12 cellular contexts compared by ENCODE assay signal in the genomic region with DNA sequence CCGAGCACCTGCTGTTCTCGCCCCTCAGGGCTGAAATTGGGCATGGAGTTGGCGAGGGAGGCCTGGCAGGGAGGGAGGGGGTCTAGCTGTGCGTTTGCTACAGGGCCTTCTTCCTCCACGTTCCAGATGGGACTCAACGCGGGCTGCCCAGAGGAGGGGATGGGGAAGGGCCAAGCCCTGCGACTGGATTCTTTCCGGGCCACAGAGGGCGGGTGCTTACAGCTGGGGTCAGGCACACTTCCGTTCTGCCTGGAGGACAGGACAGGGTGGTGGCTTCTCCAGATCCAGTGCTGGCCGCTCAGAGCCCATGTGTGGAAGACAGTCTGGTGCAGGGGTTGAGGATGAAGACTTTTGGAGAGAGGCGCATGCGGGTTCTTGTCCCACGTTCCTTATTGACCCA.
DNase-seq lines count a peak whose midpoint lies in the region; ATAC-seq and TF ChIP-seq lines count a peak whose summit lies in the region.
"Had no signal": no experiment of that assay in that cellular context is flagged by ENCODE, and none has a peak within 500 bp of the region (broad histone marks: within the 10 kb centered on the region; RNA-seq: fewer than 3 reads in every experiment).

No MANE protein-coding gene starts in this region.

- H3K9me3 Mint-ChIP-seq in activated naive CD8-positive, alpha-beta T cell treated with anti-CD3 and anti-CD28 coated beads for 36 hours, result no peaks in the 10 kb centered on the region
- H3K9me3 Mint-ChIP-seq: HFFc6 had no signal

- H3K36me3 Mint-ChIP-seq in activated naive CD8-positive, alpha-beta T cell treated with anti-CD3 and anti-CD28 coated beads for 36 hours, result no peaks in the 10 kb centered on the region

- TF ChIP-seq POLR2A in Peyer's patch (IDR thresholded peaks at IDR 0.05), result no peak

- H3K9me3 ChIP-seq in MM.1S (replicated peaks; ENCODE audit: insufficient read depth, low read length), result no peaks in the 10 kb centered on the region
- H3K9me3 ChIP-seq in lower lobe of right lung, result no peaks in the 10 kb centered on the region
- no peaks in the 10 kb centered on the region for H3K9me3 ChIP-seq in smooth muscle cell (replicated peaks; ENCODE audit: low read depth)
- H3K9me3 ChIP-seq in Peyer's patch, result no peaks in the 10 kb centered on the region
- H3K9me3 ChIP-seq: Caco-2, ovary had no signal

- peaks cover 28% of the 10 kb centered on the region for H3K4me1 ChIP-seq in MM.1S (ENCODE audit: low read length)
- peaks cover 6% of the 10 kb centered on the region for H3K4me1 ChIP-seq in lower lobe of right lung
- peaks cover 34% of the 10 kb centered on the region for H3K4me1 ChIP-seq in smooth muscle cell (ENCODE audit: low read depth)
- peaks cover 0 to 9% (median 0%) of the 10 kb centered on the region in 4 donors for H3K4me1 ChIP-seq in Peyer's patch
- H3K4me1 ChIP-seq: Caco-2 had no signal

- H3K4me2 ChIP-seq in MM.1S (ENCODE audit: low read depth, low read length), result no peak overlapping the region; the same call in 1 of the 2 replicates
- H3K4me2 ChIP-seq in smooth muscle cell, result peak overlapping the region; percentile 80

- H3K27ac Mint-ChIP-seq in activated naive CD8-positive, alpha-beta T cell treated with anti-CD3 and anti-CD28 coated beads for 36 hours, result no peak overlapping the region
- H3K27ac Mint-ChIP-seq: activated CD4-positive, alpha-beta T cell treated with anti-CD3 and anti-CD28 coated beads for 36 hours; HFFc6 had no signal

- no peaks in the 10 kb centered on the region for H4K20me1 ChIP-seq in MM.1S (ENCODE audit: insufficient read depth, low read length)
- H4K20me1 ChIP-seq in smooth muscle cell (ENCODE audit: low read depth), result no peaks in the 10 kb centered on the region

- no peaks in the 10 kb centered on the region for H3K4me1 Mint-ChIP-seq in activated naive CD8-positive, alpha-beta T cell treated with anti-CD3 and anti-CD28 coated beads for 36 hours

- H2AFZ ChIP-seq in MM.1S (ENCODE audit: low read length), result peak overlapping the region; percentile 81; the same call in 1 of the 2 replicates
- no peak overlapping the region for H2AFZ ChIP-seq in smooth muscle cell (ENCODE audit: low read depth)

- H3K27me3 ChIP-seq in MM.1S (replicated peaks; ENCODE audit: insufficient read depth, low read length) (no peaks in the 10 kb centered on the region), lower lobe of right lung (ENCODE audit: low read depth) (peaks cover 3% of the 10 kb centered on the region), smooth muscle cell (ENCODE audit: low read depth) (no peaks in the 10 kb centered on the region), Peyer's patch (no peaks in the 10 kb centered on the region)
- H3K27me3 ChIP-seq: ovary had no signal

- no peak overlapping the region for H3K9ac ChIP-seq in MM.1S (ENCODE audit: low read length)
- no peak overlapping the region for H3K9ac ChIP-seq in smooth muscle cell (ENCODE audit: low read depth)

- H3K9me2 ChIP-seq in MM.1S (replicated peaks; ENCODE audit: insufficient read depth, low read length), result no peaks in the 10 kb centered on the region

- peaks cover 23% of the 10 kb centered on the region for H3K27me3 Mint-ChIP-seq in activated naive CD8-positive, alpha-beta T cell treated with anti-CD3 and anti-CD28 coated beads for 36 hours
- H3K27me3 Mint-ChIP-seq: activated CD4-positive, alpha-beta T cell treated with anti-CD3 and anti-CD28 coated beads for 36 hours had no signal

- H3K79me2 ChIP-seq in MM.1S (ENCODE audit: low read length) (no peaks in the 10 kb centered on the region), smooth muscle cell (ENCODE audit: low read depth) (no peaks in the 10 kb centered on the region)

- intact Hi-C loops in lower lobe of right lung (cut with DNase I), result no loop called here

- 81% methylated on average over 15 of the region's 15 CpGs for WGBS in smooth muscle cell (ENCODE audit: low lambda C conversion rate)

- H3K27ac ChIP-seq in MM.1S (ENCODE audit: low read length), result no peak overlapping the region
- peak overlapping the region; percentile 40 for H3K27ac ChIP-seq in caudate nucleus (ENCODE audit: low read depth, low read length)
- no peak overlapping the region for H3K27ac ChIP-seq in lower lobe of right lung
- H3K27ac ChIP-seq in smooth muscle cell (ENCODE audit: low read depth), result no peak overlapping the region
- H3K27ac ChIP-seq in Peyer's patch, result no peak overlapping the region
- H3K27ac ChIP-seq: ovary had no signal

- ATAC-seq in lower lobe of right lung, result peak; percentile 5 to 26

- H3K4me3 ChIP-seq in MM.1S (ENCODE audit: low read length) (no peak overlapping the region), lower lobe of right lung (no peak overlapping the region), smooth muscle cell (no peak overlapping the region), Peyer's patch (no peak overlapping the region)

- H3K4me3 Mint-ChIP-seq in activated naive CD8-positive, alpha-beta T cell treated with anti-CD3 and anti-CD28 coated beads for 36 hours, result no peak overlapping the region
- H3K4me3 Mint-ChIP-seq: activated CD4-positive, alpha-beta T cell treated with anti-CD3 and anti-CD28 coated beads for 36 hours had no signal

- no peaks in the 10 kb centered on the region for H3K36me3 ChIP-seq in MM.1S (replicated peaks; ENCODE audit: insufficient read depth, low read length)
- H3K36me3 ChIP-seq in lower lobe of right lung, result no peaks in the 10 kb centered on the region
- H3K36me3 ChIP-seq in smooth muscle cell (ENCODE audit: low read depth), result no peaks in the 10 kb centered on the region
- H3K36me3 ChIP-seq in Peyer's patch, result no peaks in the 10 kb centered on the region
- H3K36me3 ChIP-seq: ovary had no signal

- DNase-seq in MM.1S (no peak), caudate nucleus (lab: John Stamatoyannopoulos, UW) (peak in 5 of 61 donors; percentile 37 to 71 (median 44)), lower lobe of right lung (no peak), smooth muscle cell (lab: John Stamatoyannopoulos, UW; ENCODE audit: unreplicated experiment) (no peak), NCI-H748 (lab: John Stamatoyannopoulos, UW; ENCODE audit: unreplicated experiment) (no peak), NCI-H345 treated with DMSO at 0.1 percent for 48 hours (lab: John Stamatoyannopoulos, UW; ENCODE audit: unreplicated experiment) (no peak), Peyer's patch (no peak)
- DNase-seq in activated naive CD8-positive, alpha-beta T cell treated with anti-CD3 and anti-CD28 coated beads for 36 hours, result no peak

- no peaks in the 10 kb centered on the region for H3F3A ChIP-seq in MM.1S (ENCODE audit: insufficient read depth, low read length)
- H3F3A ChIP-seq in smooth muscle cell (ENCODE audit: low read depth), result no peaks in the 10 kb centered on the region

- TF ChIP-seq CTCF in MM.1S (IDR thresholded peaks at IDR 0.05; ENCODE audit: low read length), result no peak
- TF ChIP-seq CTCF in lower lobe of right lung (IDR thresholded peaks at IDR 0.05), result no peak
- no peak for TF ChIP-seq CTCF in smooth muscle cell (IDR thresholded peaks at IDR 0.05; ENCODE audit: borderline replicate concordance, insufficient read depth, poor library complexity, severe bottlenecking)
- TF ChIP-seq CTCF in Peyer's patch (IDR thresholded peaks at IDR 0.05), result no peak
